Comparison of ENCODE assay signal across 21 cellular contexts in the genomic region with DNA sequence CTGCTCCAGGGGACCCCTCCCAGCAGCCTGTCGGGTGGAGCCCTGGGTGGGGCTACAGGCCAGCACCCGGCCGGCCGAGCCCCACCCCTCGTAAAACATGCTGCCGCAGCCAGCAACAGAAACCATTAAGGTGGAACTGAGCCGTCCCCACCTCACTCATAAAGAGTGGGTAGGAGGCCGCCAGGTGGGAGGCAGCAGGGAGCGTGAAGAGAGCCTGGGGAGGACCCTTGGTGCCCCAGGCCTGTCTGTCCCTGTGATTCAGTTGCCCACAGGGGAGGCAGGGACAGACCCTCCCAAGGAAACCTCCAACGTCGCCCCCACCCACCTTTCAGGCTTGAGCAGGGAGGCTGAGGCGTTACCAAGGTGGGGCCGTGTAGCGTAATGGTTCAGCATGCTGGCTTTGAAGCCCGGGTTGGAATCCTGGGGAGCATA. TPM values are rescaled to one million over a fixed set of nuclear protein-coding genes. Genes with fewer than 3 reads are reported as not detected.
"Had no signal": no experiment of that assay in that cellular context is flagged by ENCODE, and none has a peak within 500 bp of the region (broad histone marks: within the 10 kb centered on the region; RNA-seq: fewer than 3 reads in every experiment).

No MANE protein-coding gene starts in this region.

- DNase-seq: activated CD4-positive, alpha-beta T cell treated with anti-CD3 and anti-CD28 coated beads, Interleukin-2, amount 10 ng/mL, durations not matched to agents 24 days and 14 days; activated CD8-positive, alpha-beta T cell treated with anti-CD3 and anti-CD28 coated beads for 36 hours; activated naive CD4-positive, alpha-beta T cell treated with anti-CD3 and anti-CD28 coated beads for 36 hours; activated T-cell treated with anti-CD3 and anti-CD28 coated beads, Interleukin-2, amount 50 U/mL, for 24 hours; body of pancreas; effector memory CD8-positive, alpha-beta T cell; foreskin melanocyte; head of caudate nucleus; kidney; left ventricle myocardium superior; naive thymus-derived CD4-positive, alpha-beta T cell; sigmoid colon; spleen; stimulated activated CD4-positive, alpha-beta T cell treated with anti-CD3 and anti-CD28 coated beads, Interleukin-4, amount 100 ng/mL, for 4 hours had no signal

- H3K27me3 ChIP-seq: body of pancreas had no signal

- H3K4me3 ChIP-seq: body of pancreas, sigmoid colon, spleen, thoracic aorta had no signal

- H3K4me1 ChIP-seq: body of pancreas, sigmoid colon had no signal

- ATAC-seq: activated CD8-positive, alpha-beta T cell treated with anti-CD3 and anti-CD28 coated beads for 36 hours; body of pancreas; effector memory CD8-positive, alpha-beta T cell; left ventricle myocardium superior; naive thymus-derived CD4-positive, alpha-beta T cell; stimulated activated memory B cell treated with anti-CD40 and anti-IgM and Interleukin-4, amounts not matched to agents 10 μg/mL and 1 μg/mL and 100 μg/mL, for 72 hours had no signal

- H3K9me3 ChIP-seq: body of pancreas, sigmoid colon, spleen, thoracic aorta had no signal

- H3K27ac ChIP-seq: body of pancreas, sigmoid colon, spleen, thoracic aorta had no signal

- H3K36me3 ChIP-seq: sigmoid colon, spleen, thoracic aorta had no signal

RNA-seq across cellular contexts. Expression of a gene that starts 8.4 kb away (rescaled TPM):
- total RNA-seq: activated CD4-positive, alpha-beta T cell treated with anti-CD3 and anti-CD28 coated beads, Interleukin-2, amount 10 ng/mL, durations not matched to agents 24 days and 14 days; activated CD8-positive, alpha-beta T cell treated with anti-CD3 and anti-CD28 coated beads for 36 hours; activated naive CD4-positive, alpha-beta T cell treated with anti-CD3 and anti-CD28 coated beads for 36 hours; cardiac septum; dermis microvascular lymphatic vessel endothelial cell; fibroblast of lung; kidney; left ventricle myocardium superior; mononuclear cell; naive thymus-derived CD4-positive, alpha-beta T cell; renal cortical epithelial cell; sigmoid colon; spleen; thoracic aorta had no signal

RNA-seq across cellular contexts. Expression of a gene that starts 41.1 kb away (rescaled TPM):
- total RNA-seq: activated CD4-positive, alpha-beta T cell treated with anti-CD3 and anti-CD28 coated beads, Interleukin-2, amount 10 ng/mL, durations not matched to agents 24 days and 14 days; activated CD8-positive, alpha-beta T cell treated with anti-CD3 and anti-CD28 coated beads for 36 hours; activated naive CD4-positive, alpha-beta T cell treated with anti-CD3 and anti-CD28 coated beads for 36 hours; cardiac septum; dermis microvascular lymphatic vessel endothelial cell; fibroblast of lung; left ventricle myocardium superior; mononuclear cell; naive thymus-derived CD4-positive, alpha-beta T cell; renal cortical epithelial cell; spleen; thoracic aorta had no signal
